30 cellular contexts compared by ENCODE assay signal in the genomic region with DNA sequence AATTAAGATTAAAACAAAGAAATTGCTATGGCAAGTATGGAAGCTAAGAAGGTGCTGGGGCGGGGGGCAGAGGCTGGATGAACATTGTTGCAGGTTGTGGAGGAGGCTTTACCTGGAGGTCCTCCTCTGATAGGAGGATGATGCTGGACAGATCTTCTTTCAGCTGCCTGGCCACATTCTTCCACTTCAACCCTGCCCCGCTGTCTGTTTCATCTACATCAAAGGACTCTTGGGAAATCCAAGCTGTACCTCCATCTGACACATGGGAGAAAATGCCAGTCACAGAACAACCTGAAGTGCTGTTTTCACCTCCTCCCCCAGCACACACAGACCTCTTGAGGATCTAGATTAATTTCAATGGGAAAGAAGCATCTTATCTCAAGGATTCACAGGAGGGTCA. TPM values are rescaled to one million over a fixed set of nuclear protein-coding genes. Genes with fewer than 3 reads are reported as not detected.
"Had no signal": no experiment of that assay in that cellular context is flagged by ENCODE, and none has a peak within 500 bp of the region (broad histone marks: within the 10 kb centered on the region; RNA-seq: fewer than 3 reads in every experiment).

No MANE protein-coding gene starts in this region.

- H3K4me3 ChIP-seq: left ventricle myocardium inferior, lung, mucosa of descending colon, pancreas, prostate gland, sigmoid colon, tibial nerve, upper lobe of right lung had no signal

- H3K9me3 Mint-ChIP-seq: mesothelial cell of epicardium; naive thymus-derived CD4-positive, alpha-beta T cell; natural killer cell treated with Interleukin-12 subunit alpha and Interleukin-12 subunit beta and Interleukin-15 and Interleukin-18, amount 100 ng/mL, for 72 hours; neural crest cell; stimulated activated memory B cell treated with anti-CD40 and anti-IgM and Interleukin-4, amounts not matched to agents 10 μg/mL and 1 μg/mL and 100 μg/mL, for 72 hours; stimulated activated naive CD8-positive, alpha-beta T cell treated with anti-CD3 and anti-CD28 coated beads, Interleukin-15, amount 100 ng/mL, for 72 hours had no signal

- H3K4me3 Mint-ChIP-seq: mesothelial cell of epicardium; naive thymus-derived CD4-positive, alpha-beta T cell; natural killer cell treated with Interleukin-12 subunit alpha and Interleukin-12 subunit beta and Interleukin-15 and Interleukin-18, amount 100 ng/mL, for 72 hours; neural crest cell; stimulated activated memory B cell treated with anti-CD40 and anti-IgM and Interleukin-4, amounts not matched to agents 10 μg/mL and 1 μg/mL and 100 μg/mL, for 72 hours; stimulated activated naive CD8-positive, alpha-beta T cell treated with anti-CD3 and anti-CD28 coated beads, Interleukin-15, amount 100 ng/mL, for 72 hours had no signal

- H3K27ac ChIP-seq: left ventricle myocardium inferior, pancreas, prostate gland, sigmoid colon, tibial nerve, upper lobe of right lung had no signal

- ATAC-seq: left colon; mucosa of descending colon; naive thymus-derived CD4-positive, alpha-beta T cell; natural killer cell treated with Interleukin-12 subunit alpha and Interleukin-12 subunit beta and Interleukin-15 and Interleukin-18, amount 100 ng/mL, for 72 hours; pancreas; right cardiac atrium; stimulated activated memory B cell treated with anti-CD40 and anti-IgM and Interleukin-4, amounts not matched to agents 10 μg/mL and 1 μg/mL and 100 μg/mL, for 72 hours; stimulated activated naive CD8-positive, alpha-beta T cell treated with anti-CD3 and anti-CD28 coated beads, Interleukin-15, amount 100 ng/mL, for 72 hours; upper lobe of right lung had no signal

- H3K27me3 ChIP-seq: pancreas, sigmoid colon, tibial nerve, upper lobe of right lung had no signal

- H3K27me3 Mint-ChIP-seq: naive thymus-derived CD4-positive, alpha-beta T cell; natural killer cell treated with Interleukin-12 subunit alpha and Interleukin-12 subunit beta and Interleukin-15 and Interleukin-18, amount 100 ng/mL, for 72 hours; stimulated activated memory B cell treated with anti-CD40 and anti-IgM and Interleukin-4, amounts not matched to agents 10 μg/mL and 1 μg/mL and 100 μg/mL, for 72 hours; stimulated activated naive CD8-positive, alpha-beta T cell treated with anti-CD3 and anti-CD28 coated beads, Interleukin-15, amount 100 ng/mL, for 72 hours had no signal

- H3K9me3 ChIP-seq: left ventricle myocardium inferior, mucosa of descending colon, pancreas, prostate gland, sigmoid colon, tibial nerve, upper lobe of right lung had no signal

- H3K27ac Mint-ChIP-seq: mesothelial cell of epicardium; naive thymus-derived CD4-positive, alpha-beta T cell; stimulated activated memory B cell treated with anti-CD40 and anti-IgM and Interleukin-4, amounts not matched to agents 10 μg/mL and 1 μg/mL and 100 μg/mL, for 72 hours had no signal

- DNase-seq: hippocampal formation; kidney; left colon; left ventricle myocardium inferior; mesendoderm; mucosa of descending colon; naive thymus-derived CD4-positive, alpha-beta T cell; nucleus accumbens; pancreas; retina; right cardiac atrium; sigmoid colon; small intestine; stimulated activated CD4-positive, alpha-beta T cell treated with anti-CD3 and anti-CD28 coated beads, Interleukin-1b, Interleukin-23, amount 100 ng/mL, for 48 hours; stimulated activated CD4-positive, alpha-beta T cell treated with anti-CD3 and anti-CD28 coated beads, Interleukin-2, amount 100 ng/mL, for 48 hours; stimulated activated CD4-positive, alpha-beta T cell treated with anti-CD3 and anti-CD28 coated beads, Interleukin-4, amount 100 ng/mL, for 4 hours; stimulated activated CD8-positive, alpha-beta memory T cell treated with anti-CD3 and anti-CD28 coated beads, Interleukin-4, amount 100 ng/mL, for 48 hours; stimulated activated naive CD4-positive, alpha-beta T cell treated with Interleukin-2 at 50 U/mL for 16 hours; stimulated activated naive CD8-positive, alpha-beta T cell treated with anti-CD3 and anti-CD28 coated beads, Interleukin-15, amount 100 ng/mL, for 72 hours; substantia nigra; upper lobe of right lung had no signal

RNA-seq across cellular contexts. Expression of a gene that starts 17.2 kb away (rescaled TPM):
- total RNA-seq: lower leg skin, myocyte, upper lobe of right lung had no signal
- polyA plus RNA-seq: naive thymus-derived CD4-positive, alpha-beta T cell had no signal
